Comparison of ENCODE assay signal across 8 cellular contexts in genomic region chr7:131226116-131226562, GRCh38.
DNase-seq lines count a peak whose midpoint lies in the region; ATAC-seq and TF ChIP-seq lines count a peak whose summit lies in the region.

No MANE protein-coding gene starts in this region.

- H3K4me3 ChIP-seq in kidney epithelial cell (ENCODE audit: low read depth, low read length): no peak overlapping the region
- peak overlapping the region; percentile 17 for H3K4me3 ChIP-seq in stomach smooth muscle (ENCODE audit: low read length in 2 of 2)

- H3K27me3 ChIP-seq in kidney epithelial cell (ENCODE audit: control insufficient read depth, insufficient read depth, low read length) (no peaks in the 10 kb centered on the region), stomach smooth muscle (ENCODE audit: control insufficient read depth in 1 of 2, insufficient read depth in 2 of 2, low read length in 2 of 2) (no peaks in the 10 kb centered on the region)

- H3K4me1 ChIP-seq in stomach smooth muscle (ENCODE audit: control insufficient read depth, insufficient read depth, low read length): peaks cover 14% of the 10 kb centered on the region

- H3K9me3 ChIP-seq in stomach smooth muscle (ENCODE audit: control insufficient read depth in 2 of 2, low read length in 2 of 2): no peaks in the 10 kb centered on the region

- H3K36me3 ChIP-seq in kidney epithelial cell (ENCODE audit: control insufficient read depth, insufficient read depth, low read length) (no peaks in the 10 kb centered on the region), stomach smooth muscle (ENCODE audit: control insufficient read depth in 2 of 2, insufficient read depth in 2 of 2, low read length in 2 of 2) (no peaks in the 10 kb centered on the region)

- peak; percentile 27 for DNase-seq in NCI-H82 (lab: John Stamatoyannopoulos, UW)
- DNase-seq in NCI-H82 treated with DMSO at 0.1 percent for 48 hours (lab: John Stamatoyannopoulos, UW; ENCODE audit: unreplicated experiment): no peak
- peak; percentile 26 for DNase-seq in RPMI7951 (ENCODE audit: low read depth)
- DNase-seq in kidney epithelial cell (ENCODE audit: low read depth): peak; percentile 72
- no peak for DNase-seq in KG1 (lab: John Stamatoyannopoulos, UW)
- no peak for DNase-seq in amniotic stem cell (lab: John Stamatoyannopoulos, UW)

- H3K9ac ChIP-seq in stomach smooth muscle (ENCODE audit: low read length in 2 of 2): peak overlapping the region; percentile 2 to 65

- TF ChIP-seq CTCF in kidney epithelial cell (IDR thresholded peaks at IDR 0.05; ENCODE audit: insufficient read depth, low read length, poor library complexity, severe bottlenecking): no peak

- H3K27ac ChIP-seq in stomach smooth muscle (ENCODE audit: low read length): peak overlapping the region; percentile 37

- ATAC-seq in HG02571 (IDR thresholded peaks at IDR 0.05; ENCODE audit: unreplicated experiment): no peak

Comparison
In these comparisons a context has a peak if more than half of its experiments do, and no peak if none do; other contexts are left out.
1. DNase-seq: peak in NCI-H82 (single experiment), RPMI7951 (single experiment) and kidney epithelial cell (single experiment); none in NCI-H82 treated with DMSO at 0.1 percent for 48 hours (single experiment), KG1 (single experiment) and amniotic stem cell (single experiment).